10 cellular contexts compared by ENCODE assay signal in the genomic region with DNA sequence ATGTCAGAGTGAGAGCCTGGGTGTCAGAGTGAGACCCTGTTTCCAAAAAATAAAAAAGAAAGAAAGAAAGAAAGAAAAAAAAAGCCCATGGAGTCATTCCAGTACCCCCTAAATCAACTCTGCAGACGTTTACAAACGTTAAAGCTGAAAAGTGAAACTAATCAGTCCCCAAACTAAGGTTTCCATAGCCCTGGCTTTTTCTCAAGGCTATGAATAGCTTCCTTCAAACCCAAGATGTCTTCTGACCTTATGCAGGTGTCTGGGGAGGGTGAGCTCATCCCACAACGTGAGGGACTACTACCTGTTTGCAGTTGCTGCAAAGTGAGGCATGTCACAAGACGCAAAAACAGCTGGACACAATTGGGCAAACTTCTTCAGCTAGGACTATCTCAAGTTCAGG.
DNase-seq lines count a peak whose midpoint lies in the region; ATAC-seq and TF ChIP-seq lines count a peak whose summit lies in the region.
"Had no signal": no experiment of that assay in that cellular context is flagged by ENCODE, and none has a peak within 500 bp of the region (broad histone marks: within the 10 kb centered on the region; RNA-seq: fewer than 3 reads in every experiment).

No MANE protein-coding gene starts in this region.

- no peaks in the 10 kb centered on the region for H3K9me3 Mint-ChIP-seq in activated naive CD8-positive, alpha-beta T cell treated with anti-CD3 and anti-CD28 coated beads for 36 hours
- H3K9me3 Mint-ChIP-seq in CD14-positive monocyte, result peaks cover 0 to 2% (median 0%) of the 10 kb centered on the region in 7 donors

- H3K9me3 ChIP-seq in heart right ventricle, result no peaks in the 10 kb centered on the region

- H3K27ac ChIP-seq in heart right ventricle, result no peak overlapping the region

- peak; percentile 51 for ATAC-seq in GM18498 (IDR thresholded peaks at IDR 0.05; ENCODE audit: unreplicated experiment)
- ATAC-seq in HG03175 (IDR thresholded peaks at IDR 0.05; ENCODE audit: unreplicated experiment), result peak; percentile 41
- no peak for ATAC-seq in heart right ventricle

- H3K4me3 Mint-ChIP-seq in activated naive CD8-positive, alpha-beta T cell treated with anti-CD3 and anti-CD28 coated beads for 36 hours, result no peak overlapping the region
- no peak overlapping the region for H3K4me3 Mint-ChIP-seq in CD14-positive monocyte

- H3K36me3 Mint-ChIP-seq in activated naive CD8-positive, alpha-beta T cell treated with anti-CD3 and anti-CD28 coated beads for 36 hours, result peaks cover 46% of the 10 kb centered on the region
- peaks cover 22 to 36% of the 10 kb centered on the region in 2 donors for H3K36me3 Mint-ChIP-seq in CD14-positive monocyte

- peak overlapping the region; percentile 87 for H3K27ac Mint-ChIP-seq in activated naive CD8-positive, alpha-beta T cell treated with anti-CD3 and anti-CD28 coated beads for 36 hours
- H3K27ac Mint-ChIP-seq in CD14-positive monocyte, result peak overlapping the region in 2 of 7 donors; percentile 3 to 33

- peaks cover 0 to 44% (median 0%) of the 10 kb centered on the region in 9 donors for H3K4me1 ChIP-seq in heart right ventricle

- no peaks in the 10 kb centered on the region for H3K27me3 ChIP-seq in heart right ventricle

- WGBS in heart right ventricle, 2 donors, result 83 to 86% methylated on average over 4 of the region's 4 CpGs

- H3K27me3 Mint-ChIP-seq in activated naive CD8-positive, alpha-beta T cell treated with anti-CD3 and anti-CD28 coated beads for 36 hours, result no peaks in the 10 kb centered on the region
- peaks cover 0 to 3% (median 0%) of the 10 kb centered on the region in 3 donors for H3K27me3 Mint-ChIP-seq in CD14-positive monocyte (ENCODE audit: low read depth in 3 of 3)

- H3K4me3 ChIP-seq in heart right ventricle, result no peak overlapping the region

- H3K4me1 Mint-ChIP-seq in activated naive CD8-positive, alpha-beta T cell treated with anti-CD3 and anti-CD28 coated beads for 36 hours, result peaks cover 74% of the 10 kb centered on the region
- H3K4me1 Mint-ChIP-seq in CD14-positive monocyte, result peaks cover 41% of the 10 kb centered on the region

- peak; percentile 24 for DNase-seq in GM20000 (ENCODE audit: low spot score)
- DNase-seq in activated naive CD8-positive, alpha-beta T cell treated with anti-CD3 and anti-CD28 coated beads for 36 hours, result peak; percentile 35
- no peak for DNase-seq in NCI-H2029 treated with DMSO at 0.1 percent for 48 hours (lab: John Stamatoyannopoulos, UW)
- no peak for DNase-seq in NCI-H774 (lab: John Stamatoyannopoulos, UW)
- DNase-seq in heart right ventricle, result no peak
- no peak for DNase-seq in CD14-positive monocyte (ENCODE audit: low spot score)
- DNase-seq: glutamatergic neuron, NCI-H446 treated with DMSO at 0.1 percent for 48 hours had no signal

- peaks cover 0 to 7% (median 0%) of the 10 kb centered on the region in 9 donors for H3K36me3 ChIP-seq in heart right ventricle

- TF ChIP-seq CTCF in GM20000 (IDR thresholded peaks at IDR 0.05; ENCODE audit: extremely low read depth, missing control alignments), result no peak
- TF ChIP-seq CTCF in heart right ventricle (IDR thresholded peaks at IDR 0.05), result no peak
- TF ChIP-seq CTCF in CD14-positive monocyte (IDR thresholded peaks at IDR 0.05), result no peak

- intact Hi-C loops in heart right ventricle (cut with DNase I), result loop anchor here in 4 of 10 donors (5.0 to 10.0 kb wide), 5 partner anchors 61 to 151 kb away; partner anchors contain the start of gene SH3KBP1 (in 2 of the 4)
- intact Hi-C loops in CD14-positive monocyte (cut with micrococcal nuclease), result loop anchor here (5.0 to 10.0 kb wide), 4 partner anchors 44 to 151 kb away; partner anchors contain the start of gene SH3KBP1 (in 1 of the 2)

Comparison
In these comparisons a context has a peak if more than half of its experiments do, and no peak if none do; other contexts are left out.
1. ATAC-seq: peak in GM18498 (single experiment) and HG03175 (single experiment); none in heart right ventricle (0 of 8).
2. DNase-seq: peak in GM20000 (single experiment) and activated naive CD8-positive, alpha-beta T cell treated with anti-CD3 and anti-CD28 coated beads for 36 hours (single experiment); none in NCI-H2029 treated with DMSO at 0.1 percent for 48 hours (single experiment), NCI-H774 (single experiment), heart right ventricle (0 of 2) and CD14-positive monocyte (single experiment).